34 cellular contexts compared by ENCODE assay signal in the genomic region with DNA sequence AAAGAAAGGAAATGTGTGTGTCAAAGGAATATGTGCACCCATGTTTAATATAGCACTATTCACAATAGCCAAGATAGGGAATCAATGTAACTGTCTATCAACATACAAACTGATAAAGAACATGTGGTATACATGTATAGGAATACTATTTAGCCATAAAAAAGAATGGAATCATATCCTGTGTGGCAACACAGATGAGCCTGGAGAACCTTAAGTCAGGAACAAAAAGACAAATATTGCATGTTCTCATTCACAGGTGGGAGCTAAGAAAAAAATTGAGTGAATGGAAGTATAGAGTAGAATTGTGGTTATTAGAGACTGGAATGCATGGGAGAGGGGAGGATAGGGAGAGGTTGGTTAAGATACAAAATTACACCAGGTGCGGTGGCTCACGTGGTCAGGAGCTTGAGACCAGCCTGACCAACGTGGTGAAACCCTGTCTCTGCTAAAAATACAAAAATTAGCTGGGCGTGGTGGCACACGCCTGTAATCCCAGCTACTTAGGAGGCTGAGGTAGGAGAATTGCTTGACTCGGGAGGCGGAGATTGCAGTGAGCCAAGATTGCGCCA.
"Had no signal": no experiment of that assay in that cellular context is flagged by ENCODE, and none has a peak within 500 bp of the region (broad histone marks: within the 10 kb centered on the region; RNA-seq: fewer than 3 reads in every experiment).

No MANE protein-coding gene starts in this region.

- H3K9me3 ChIP-seq: adrenal gland, body of pancreas, breast epithelium had no signal

- H3K9me3 Mint-ChIP-seq: activated B cell treated with CpG ODN at 0.5 μM for 24 hours; activated CD4-positive, alpha-beta memory T cell treated with anti-CD3 and anti-CD28 coated beads for 36 hours; activated CD4-positive, alpha-beta T cell treated with anti-CD3 and anti-CD28 coated beads, Interleukin-2, amount 10 ng/mL, durations not matched to agents 24 days and 14 days; activated CD8-positive, alpha-beta T cell treated with anti-CD3 and anti-CD28 coated beads for 36 hours; activated naive CD4-positive, alpha-beta T cell treated with anti-CD3 and anti-CD28 coated beads for 36 hours; activated naive CD4-positive, alpha-beta T cell treated with anti-CD3 and anti-CD28 coated beads, Interleukin-2, amount 50 U/mL, for 72 hours; activated T-cell treated with anti-CD3 and anti-CD28 coated beads, Interleukin-2, amount 50 U/mL, for 4 hours; activated T-cell treated with anti-CD3 and anti-CD28 coated beads, Interleukin-2, amount 50 U/mL, for 72 hours; activated T-helper 1 cell treated with anti-CD3 and anti-CD28 coated beads, Interleukin-12 subunit alpha, Interleukin-12 subunit beta, Interleukin-2, Interleukin-4 antibody, amounts not matched to agents 30 ng/mL and 10 ng/mL and 1 ng/mL, durations not matched to agents 14 hours and 24 hours and 36 hours; activated T-helper 17 cell treated with anti-CD3 and anti-CD28 coated beads, Interleukin-2, amount 50 U/mL, for 72 hours; T-helper 1 cell treated with Interleukin-12 subunit alpha and Interleukin-12 subunit beta and Interleukin-4 antibody, amounts not matched to agents 30 μg/mL and 1 μg/mL, for 36 hours; T-helper 2 cell treated with Interferon-gamma antibody and Interleukin-4, amounts not matched to agents 5 μg/mL and 100 μg/mL, for 36 hours had no signal

- H3K27me3 Mint-ChIP-seq: activated B cell treated with CpG ODN at 0.5 μM for 24 hours; activated CD4-positive, alpha-beta memory T cell treated with anti-CD3 and anti-CD28 coated beads for 36 hours; activated CD4-positive, alpha-beta T cell treated with anti-CD3 and anti-CD28 coated beads, Interleukin-2, amount 10 ng/mL, durations not matched to agents 24 days and 14 days; activated CD8-positive, alpha-beta T cell treated with anti-CD3 and anti-CD28 coated beads for 36 hours; activated T-helper 17 cell treated with anti-CD3 and anti-CD28 coated beads, Interleukin-2, amount 50 U/mL, for 72 hours had no signal

- H3K27me3 ChIP-seq: adrenal gland, body of pancreas, brain microvascular endothelial cell, breast epithelium had no signal

- H3K4me3 Mint-ChIP-seq: activated B cell treated with CpG ODN at 0.5 μM for 24 hours; activated CD4-positive, alpha-beta memory T cell treated with anti-CD3 and anti-CD28 coated beads for 36 hours; activated CD4-positive, alpha-beta T cell treated with anti-CD3 and anti-CD28 coated beads, Interleukin-2, amount 10 ng/mL, durations not matched to agents 24 days and 14 days; activated CD8-positive, alpha-beta T cell treated with anti-CD3 and anti-CD28 coated beads for 36 hours; activated naive CD4-positive, alpha-beta T cell treated with anti-CD3 and anti-CD28 coated beads for 36 hours; activated T-cell treated with anti-CD3 and anti-CD28 coated beads, Interleukin-2, amount 50 U/mL, for 4 hours; activated T-cell treated with anti-CD3 and anti-CD28 coated beads, Interleukin-2, amount 50 U/mL, for 72 hours; activated T-helper 1 cell treated with anti-CD3 and anti-CD28 coated beads, Interleukin-12 subunit alpha, Interleukin-12 subunit beta, Interleukin-2, Interleukin-4 antibody, amounts not matched to agents 30 ng/mL and 10 ng/mL and 1 ng/mL, durations not matched to agents 14 hours and 24 hours and 36 hours; activated T-helper 17 cell treated with anti-CD3 and anti-CD28 coated beads, Interleukin-2, amount 50 U/mL, for 72 hours; T-helper 1 cell treated with Interleukin-12 subunit alpha and Interleukin-12 subunit beta and Interleukin-4 antibody, amounts not matched to agents 30 μg/mL and 1 μg/mL, for 36 hours; T-helper 2 cell treated with Interferon-gamma antibody and Interleukin-4, amounts not matched to agents 5 μg/mL and 100 μg/mL, for 36 hours had no signal

- ATAC-seq: activated CD8-positive, alpha-beta T cell treated with anti-CD3 and anti-CD28 coated beads for 36 hours; activated naive CD4-positive, alpha-beta T cell treated with anti-CD3 and anti-CD28 coated beads, Interleukin-2, amount 50 U/mL, for 72 hours; activated T-cell treated with anti-CD3 and anti-CD28 coated beads, Interleukin-2, amount 50 U/mL, for 4 hours; activated T-cell treated with anti-CD3 and anti-CD28 coated beads, Interleukin-2, amount 50 U/mL, for 72 hours; activated T-helper 17 cell treated with anti-CD3 and anti-CD28 coated beads, Interleukin-2, amount 50 U/mL, for 72 hours; body of pancreas had no signal

- H3K27ac Mint-ChIP-seq: activated B cell treated with CpG ODN at 0.5 μM for 24 hours; activated CD4-positive, alpha-beta memory T cell treated with anti-CD3 and anti-CD28 coated beads for 36 hours; activated CD4-positive, alpha-beta T cell treated with anti-CD3 and anti-CD28 coated beads, Interleukin-2, amount 10 ng/mL, durations not matched to agents 24 days and 14 days; activated CD8-positive, alpha-beta T cell treated with anti-CD3 and anti-CD28 coated beads for 36 hours; activated naive CD4-positive, alpha-beta T cell treated with anti-CD3 and anti-CD28 coated beads for 36 hours; activated naive CD4-positive, alpha-beta T cell treated with anti-CD3 and anti-CD28 coated beads, Interleukin-2, amount 50 U/mL, for 72 hours; activated T-cell treated with anti-CD3 and anti-CD28 coated beads, Interleukin-2, amount 50 U/mL, for 72 hours; activated T-helper 1 cell treated with anti-CD3 and anti-CD28 coated beads, Interleukin-12 subunit alpha, Interleukin-12 subunit beta, Interleukin-2, Interleukin-4 antibody, amounts not matched to agents 30 ng/mL and 10 ng/mL and 1 ng/mL, durations not matched to agents 14 hours and 24 hours and 36 hours; activated T-helper 17 cell treated with anti-CD3 and anti-CD28 coated beads, Interleukin-2, amount 50 U/mL, for 72 hours; T-helper 1 cell treated with Interleukin-12 subunit alpha and Interleukin-12 subunit beta and Interleukin-4 antibody, amounts not matched to agents 30 μg/mL and 1 μg/mL, for 36 hours; T-helper 2 cell treated with Interferon-gamma antibody and Interleukin-4, amounts not matched to agents 5 μg/mL and 100 μg/mL, for 36 hours had no signal

- H3K36me3 ChIP-seq: adrenal gland, brain microvascular endothelial cell, breast epithelium had no signal

- H3K4me1 ChIP-seq: breast epithelium had no signal

- DNase-seq: activated B cell treated with CpG ODN at 0.5 μM for 24 hours; activated CD4-positive, alpha-beta memory T cell treated with anti-CD3 and anti-CD28 coated beads for 36 hours; activated CD4-positive, alpha-beta T cell treated with anti-CD3 and anti-CD28 coated beads for 4 hours; activated CD4-positive, alpha-beta T cell treated with anti-CD3 and anti-CD28 coated beads, Interleukin-2, amount 10 ng/mL, durations not matched to agents 24 days and 14 days; activated CD4-positive, alpha-beta T cell treated with anti-CD3 and anti-CD28 coated beads, Interleukin-2, amount 50 U/mL, for 1 hour; activated CD4-positive, alpha-beta T cell treated with anti-CD3 and anti-CD28 coated beads, Interleukin-2, amount 50 U/mL, for 4 hours; activated CD4-positive, CD25-positive, alpha-beta regulatory T cell treated with anti-CD3 and anti-CD28 coated beads, Interleukin-2, amount 50 U/mL, for 72 hours; activated CD8-positive, alpha-beta memory T cell treated with anti-CD3 and anti-CD28 coated beads, Interleukin-2, amount 50 U/mL, for 4 hours; activated CD8-positive, alpha-beta T cell treated with anti-CD3 and anti-CD28 coated beads for 36 hours; activated effector memory CD4-positive, alpha-beta T cell treated with anti-CD3 and anti-CD28 coated beads, Interleukin-2, amount 50 U/mL, for 16 hours; activated gamma-delta T cell treated with Interleukin-2 at 50 U/mL for 16 hours; activated naive CD4-positive, alpha-beta T cell; activated naive CD4-positive, alpha-beta T cell treated with anti-CD3 and anti-CD28 coated beads for 36 hours; activated naive CD4-positive, alpha-beta T cell treated with anti-CD3 and anti-CD28 coated beads, Interleukin-2, amount 50 U/mL, for 16 hours; activated T-cell treated with anti-CD3 and anti-CD28 coated beads for 4 hours; activated T-cell treated with anti-CD3 and anti-CD28 coated beads, Interleukin-2, amount 50 U/mL, for 1 hour; activated T-cell treated with anti-CD3 and anti-CD28 coated beads, Interleukin-2, amount 50 U/mL, for 4 hours; activated T-cell treated with anti-CD3 and anti-CD28 coated beads, Interleukin-2, amount 50 U/mL, for 72 hours; amniotic stem cell; aorta; body of pancreas; brain microvascular endothelial cell; central memory CD4-positive, alpha-beta T cell; T-helper 1 cell; T-helper 2 cell; T-helper 9 cell had no signal

- H3K4me3 ChIP-seq: adrenal gland, body of pancreas, breast epithelium had no signal

- H3K27ac ChIP-seq: adrenal gland, body of pancreas, brain microvascular endothelial cell, breast epithelium, VCaP had no signal
